10 cellular contexts compared by ENCODE assay signal in genomic region chr3:56593455-56594158, GRCh38. TPM values are rescaled to one million over a fixed set of nuclear protein-coding genes. Genes with fewer than 3 reads are reported as not detected.
A peak's percentile ranks its signal among the peaks of the same experiment; 100 is the strongest.
DNase-seq lines count a peak whose midpoint lies in the region; ATAC-seq, FAIRE-seq and TF ChIP-seq lines count a peak whose summit lies in the region.
"Had no signal": no experiment of that assay in that cellular context is flagged by ENCODE, and none has a peak within 500 bp of the region (broad histone marks: within the 10 kb centered on the region; RNA-seq: fewer than 3 reads in every experiment).

No MANE protein-coding gene starts in this region.

- DNase-seq in H54 (ENCODE audit: insufficient read length, low spot score) (no peak), D341Med (ENCODE audit: low spot score) (no peak), KBM-7 (no peak)
- DNase-seq in T-helper 2 cell treated with Interferon-gamma antibody and Interleukin-4, amounts not matched to agents 5 μg/mL and 100 μg/mL, for 36 hours (ENCODE audit: low spot score) = peak; percentile 7
- peak; percentile 72 for DNase-seq in activated naive CD4-positive, alpha-beta T cell treated with anti-CD3 and anti-CD28 coated beads for 36 hours
- DNase-seq in stimulated activated CD4-positive, alpha-beta T cell treated with anti-CD3 and anti-CD28 coated beads, TNF-alpha, amount 100 ng/mL, for 24 hours (ENCODE audit: low read depth in 3 of 3) = peak in 2 of 3 experiments; percentile 6 to 24
- DNase-seq: SHP77 treated with DMSO at 0.1 percent for 48 hours had no signal

- peaks cover 40% of the 10 kb centered on the region for H3K36me3 Mint-ChIP-seq in T-helper 2 cell treated with Interferon-gamma antibody and Interleukin-4, amounts not matched to agents 5 μg/mL and 100 μg/mL, for 36 hours (ENCODE audit: low read depth)
- peaks cover 44% of the 10 kb centered on the region for H3K36me3 Mint-ChIP-seq in activated naive CD4-positive, alpha-beta T cell treated with anti-CD3 and anti-CD28 coated beads for 36 hours (ENCODE audit: low read depth)

- H3K27ac Mint-ChIP-seq in T-helper 2 cell treated with Interferon-gamma antibody and Interleukin-4, amounts not matched to agents 5 μg/mL and 100 μg/mL, for 36 hours = peak overlapping the region; percentile 82
- H3K27ac Mint-ChIP-seq in activated naive CD4-positive, alpha-beta T cell treated with anti-CD3 and anti-CD28 coated beads for 36 hours = peak overlapping the region; percentile 90

- peak; percentile 11 for FAIRE-seq in H54 (lab: Jason Lieb, UNC)
- FAIRE-seq: GM12878 had no signal

- peaks cover 23% of the 10 kb centered on the region for H3K4me1 Mint-ChIP-seq in T-helper 2 cell treated with Interferon-gamma antibody and Interleukin-4, amounts not matched to agents 5 μg/mL and 100 μg/mL, for 36 hours (ENCODE audit: low read depth)
- peaks cover 61% of the 10 kb centered on the region for H3K4me1 Mint-ChIP-seq in activated naive CD4-positive, alpha-beta T cell treated with anti-CD3 and anti-CD28 coated beads for 36 hours (ENCODE audit: low read depth)

- TF ChIP-seq POLR2A in H54 (IDR thresholded peaks at IDR 0.05; ENCODE audit: low read depth, low read length) = no peak

- intact Hi-C loops in activated naive CD4-positive, alpha-beta T cell treated with anti-CD3 and anti-CD28 coated beads for 36 hours (cut with micrococcal nuclease) = loop anchor here (1.0 kb wide), 2 partner anchors 15 to 36 kb away; partner anchors contain the start of gene CCDC66

- no peaks in the 10 kb centered on the region for H3K27me3 Mint-ChIP-seq in T-helper 2 cell treated with Interferon-gamma antibody and Interleukin-4, amounts not matched to agents 5 μg/mL and 100 μg/mL, for 36 hours (ENCODE audit: low read depth)
- H3K27me3 Mint-ChIP-seq in activated naive CD4-positive, alpha-beta T cell treated with anti-CD3 and anti-CD28 coated beads for 36 hours (ENCODE audit: low read depth) = no peaks in the 10 kb centered on the region

- H3K9me3 Mint-ChIP-seq in T-helper 2 cell treated with Interferon-gamma antibody and Interleukin-4, amounts not matched to agents 5 μg/mL and 100 μg/mL, for 36 hours = peaks cover 12% of the 10 kb centered on the region
- H3K9me3 Mint-ChIP-seq in activated naive CD4-positive, alpha-beta T cell treated with anti-CD3 and anti-CD28 coated beads for 36 hours = peaks cover 8% of the 10 kb centered on the region

- ATAC-seq in HG02973 (IDR thresholded peaks at IDR 0.05; ENCODE audit: unreplicated experiment) = no peak
- no peak for ATAC-seq in HG02885 (IDR thresholded peaks at IDR 0.05; ENCODE audit: poor library complexity, unreplicated experiment)
- ATAC-seq: GM12878 had no signal

- peak overlapping the region; percentile 46 for H3K4me3 Mint-ChIP-seq in T-helper 2 cell treated with Interferon-gamma antibody and Interleukin-4, amounts not matched to agents 5 μg/mL and 100 μg/mL, for 36 hours
- no peak overlapping the region for H3K4me3 Mint-ChIP-seq in activated naive CD4-positive, alpha-beta T cell treated with anti-CD3 and anti-CD28 coated beads for 36 hours

- CTCF ChIA-PET in activated naive CD4-positive, alpha-beta T cell treated with anti-CD3 and anti-CD28 coated beads for 36 hours (lab: Charles Lee) = interaction anchor here (1.0 to 1.3 kb wide), 2 partner anchors 14 to 50 kb away, joined by 3 read pairs; no protein-coding TSS in a partner anchor

- in situ Hi-C loops in KBM-7 (cut with MboI; ENCODE audit: low pct_unique_long_range_greater_than_20kb, low sequenced_read_pairs) = no loop called here

RNA-seq across cellular contexts. Expression of gene CCDC66, which starts 36.6 kb away (rescaled TPM):
- total RNA-seq in activated naive CD4-positive, alpha-beta T cell treated with anti-CD3 and anti-CD28 coated beads for 36 hours = 10 to 100 TPM; 29.0 to 29.3 TPM

Comparison
In these comparisons a context has a peak if more than half of its experiments do, and no peak if none do; other contexts are left out.
1. DNase-seq: peak in T-helper 2 cell treated with Interferon-gamma antibody and Interleukin-4, amounts not matched to agents 5 μg/mL and 100 μg/mL, for 36 hours (single experiment), activated naive CD4-positive, alpha-beta T cell treated with anti-CD3 and anti-CD28 coated beads for 36 hours (single experiment) and stimulated activated CD4-positive, alpha-beta T cell treated with anti-CD3 and anti-CD28 coated beads, TNF-alpha, amount 100 ng/mL, for 24 hours (2 of 3); none in H54 (single experiment), D341Med (single experiment) and KBM-7 (single experiment).